In the genomic region with DNA sequence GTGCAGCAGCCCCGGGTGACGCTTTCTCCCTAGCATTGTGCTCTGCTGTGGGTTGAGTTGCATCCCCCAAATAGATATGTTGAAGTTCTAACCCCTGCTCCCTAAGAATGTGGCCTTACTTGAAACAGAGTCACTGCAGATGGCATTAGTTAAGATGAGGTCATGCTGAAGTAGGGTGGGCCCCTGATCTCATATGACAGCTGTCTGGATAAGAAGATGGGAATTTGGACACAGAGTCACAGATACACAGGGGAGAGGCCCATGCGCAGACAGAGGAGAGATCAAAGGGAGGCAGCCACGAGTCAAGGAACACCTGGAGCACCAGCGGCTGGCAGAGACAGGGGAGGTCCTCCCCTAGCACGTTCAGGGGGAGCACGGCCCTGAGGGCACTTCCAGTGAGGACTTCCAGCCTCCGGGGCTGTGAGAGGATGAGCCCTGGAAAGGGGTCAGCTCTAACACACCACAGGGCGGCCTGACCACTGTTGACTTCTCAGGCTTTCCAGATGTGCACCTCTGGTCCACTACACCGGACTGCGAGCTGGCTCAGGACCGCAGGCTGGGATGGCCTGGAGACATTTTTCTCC, we compare ENCODE assay signal across 24 cellular contexts. TPM values are rescaled to one million over a fixed set of nuclear protein-coding genes. Genes with fewer than 3 reads are reported as not detected.
"Had no signal": no experiment of that assay in that cellular context is flagged by ENCODE, and none has a peak within 500 bp of the region (broad histone marks: within the 10 kb centered on the region; RNA-seq: fewer than 3 reads in every experiment).

No MANE protein-coding gene starts in this region.

- ATAC-seq: activated CD8-positive, alpha-beta T cell treated with anti-CD3 and anti-CD28 coated beads for 36 hours; activated T-helper 17 cell treated with anti-CD3 and anti-CD28 coated beads, Interleukin-2, amount 50 U/mL, for 72 hours; foreskin keratinocyte; left lobe of liver; right cardiac atrium; stimulated activated effector memory CD8-positive, alpha-beta T cell treated with anti-CD3 and anti-CD28 coated beads, Interleukin-12 subunit alpha, Interleukin-12 subunit beta, amount 100 ng/mL, for 72 hours had no signal

- H3K4me1 ChIP-seq: ascending aorta, foreskin keratinocyte, testis had no signal

- H3K27ac Mint-ChIP-seq: activated B cell treated with CpG ODN at 0.5 μM for 24 hours; activated CD8-positive, alpha-beta T cell treated with anti-CD3 and anti-CD28 coated beads for 36 hours; activated T-helper 17 cell treated with anti-CD3 and anti-CD28 coated beads, Interleukin-2, amount 50 U/mL, for 72 hours; stimulated activated effector memory CD8-positive, alpha-beta T cell treated with anti-CD3 and anti-CD28 coated beads, Interleukin-12 subunit alpha, Interleukin-12 subunit beta, amount 100 ng/mL, for 72 hours; type B pancreatic cell had no signal

- H3K9me3 Mint-ChIP-seq: activated B cell treated with CpG ODN at 0.5 μM for 24 hours; activated CD8-positive, alpha-beta T cell treated with anti-CD3 and anti-CD28 coated beads for 36 hours; activated T-helper 17 cell treated with anti-CD3 and anti-CD28 coated beads, Interleukin-2, amount 50 U/mL, for 72 hours; stimulated activated effector memory CD8-positive, alpha-beta T cell treated with anti-CD3 and anti-CD28 coated beads, Interleukin-12 subunit alpha, Interleukin-12 subunit beta, amount 100 ng/mL, for 72 hours; type B pancreatic cell had no signal

- H3K4me3 Mint-ChIP-seq: activated B cell treated with CpG ODN at 0.5 μM for 24 hours; activated CD8-positive, alpha-beta T cell treated with anti-CD3 and anti-CD28 coated beads for 36 hours; activated T-helper 17 cell treated with anti-CD3 and anti-CD28 coated beads, Interleukin-2, amount 50 U/mL, for 72 hours; stimulated activated effector memory CD8-positive, alpha-beta T cell treated with anti-CD3 and anti-CD28 coated beads, Interleukin-12 subunit alpha, Interleukin-12 subunit beta, amount 100 ng/mL, for 72 hours; type B pancreatic cell had no signal

- FAIRE-seq: keratinocyte had no signal

- H3K27me3 ChIP-seq: ascending aorta, stomach, testis had no signal

- H3K27me3 Mint-ChIP-seq: activated B cell treated with CpG ODN at 0.5 μM for 24 hours; activated CD8-positive, alpha-beta T cell treated with anti-CD3 and anti-CD28 coated beads for 36 hours; activated T-helper 17 cell treated with anti-CD3 and anti-CD28 coated beads, Interleukin-2, amount 50 U/mL, for 72 hours had no signal

- H3K27ac ChIP-seq: ascending aorta, foreskin keratinocyte, prostate gland, SK-N-MC, skin epidermis, stomach, testis had no signal

- H3K9me3 ChIP-seq: ascending aorta, prostate gland, stomach, testis had no signal

- H3K36me3 ChIP-seq: ascending aorta, prostate gland, stomach had no signal

- DNase-seq: activated B cell treated with CpG ODN at 0.5 μM for 24 hours; activated CD4-positive, alpha-beta T cell treated with anti-CD3 and anti-CD28 coated beads for 48 hours; activated CD8-positive, alpha-beta T cell treated with anti-CD3 and anti-CD28 coated beads for 36 hours; activated naive CD4-positive, alpha-beta T cell; activated T-cell treated with anti-CD3 and anti-CD28 coated beads, Interleukin-2, amount 50 U/mL, for 1 hour; effector CD4-positive, alpha-beta T cell; foreskin keratinocyte; mammary epithelial cell; stimulated activated CD4-positive, alpha-beta T cell treated with anti-CD3 and anti-CD28 coated beads, Interleukin-4, amount 100 ng/mL, for 24 hours; stomach; testis had no signal

- H3K36me3 Mint-ChIP-seq: stimulated activated effector memory CD8-positive, alpha-beta T cell treated with anti-CD3 and anti-CD28 coated beads, Interleukin-12 subunit alpha, Interleukin-12 subunit beta, amount 100 ng/mL, for 72 hours; type B pancreatic cell had no signal

- H3K4me3 ChIP-seq: ascending aorta, prostate gland, SK-N-MC, skin epidermis, stomach, testis had no signal

RNA-seq across cellular contexts. Expression of gene TFF3, which starts 49.9 kb away (rescaled TPM):
- total RNA-seq: activated B cell treated with CpG ODN at 0.5 μM for 24 hours; activated CD8-positive, alpha-beta T cell treated with anti-CD3 and anti-CD28 coated beads for 36 hours; activated T-helper 17 cell treated with anti-CD3 and anti-CD28 coated beads, Interleukin-2, amount 50 U/mL, for 72 hours; ascending aorta; cerebellum; fibroblast of lung; foreskin keratinocyte; mammary epithelial cell had no signal
- polyA plus RNA-seq: fibroblast of lung, foreskin keratinocyte, keratinocyte, mammary epithelial cell, neural cell had no signal
